ENCODE assay signal across 13 cellular contexts in the genomic region with DNA sequence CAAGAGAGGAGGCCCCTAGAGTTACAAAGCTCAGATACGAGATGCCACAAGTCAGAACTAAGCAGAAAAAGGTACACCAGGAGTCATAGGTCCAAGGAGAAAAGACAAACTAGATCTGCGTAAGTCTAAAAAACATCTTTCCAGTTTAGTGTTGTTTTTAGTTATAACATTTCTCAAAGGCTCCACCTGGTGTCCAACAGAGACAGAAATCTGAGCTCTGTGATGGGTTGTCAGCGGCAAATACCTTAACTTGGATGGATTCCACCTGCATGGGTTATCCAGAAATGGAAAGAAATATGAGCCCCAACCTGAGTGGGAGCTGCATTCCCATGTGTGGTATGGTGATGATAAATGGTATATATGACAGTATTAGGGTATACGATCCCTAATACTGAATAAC.
DNase-seq lines count a peak whose midpoint lies in the region; ATAC-seq, FAIRE-seq and TF ChIP-seq lines count a peak whose summit lies in the region.
"Had no signal": no experiment of that assay in that cellular context is flagged by ENCODE, and none has a peak within 500 bp of the region (broad histone marks: within the 10 kb centered on the region; RNA-seq: fewer than 3 reads in every experiment).

No MANE protein-coding gene starts in this region.

- H4K20me1 ChIP-seq in keratinocyte (ENCODE audit: control insufficient read depth, extremely low read depth, insufficient read depth, low read length) = no peaks in the 10 kb centered on the region

- H3K36me3 Mint-ChIP-seq in stimulated activated naive B cell treated with anti-CD40 and anti-IgM and Interleukin-4, amounts not matched to agents 10 μg/mL and 1 μg/mL and 100 μg/mL, for 72 hours = no peaks in the 10 kb centered on the region
- no peaks in the 10 kb centered on the region for H3K36me3 Mint-ChIP-seq in activated T-cell treated with anti-CD3 and anti-CD28 coated beads, Interleukin-2, amount 50 U/mL, for 4 hours (ENCODE audit: insufficient read depth)
- H3K36me3 Mint-ChIP-seq: naive thymus-derived CD4-positive, alpha-beta T cell had no signal

- H3K9me3 ChIP-seq in keratinocyte (ENCODE audit: control insufficient read depth, low read depth, low read length) = no peaks in the 10 kb centered on the region
- H3K9me3 ChIP-seq: body of pancreas, Peyer's patch, tibial artery had no signal

- H3K9ac ChIP-seq in keratinocyte (ENCODE audit: control insufficient read depth, extremely low read depth, insufficient read depth, low read length) = no peak overlapping the region

- H2AFZ ChIP-seq in keratinocyte (ENCODE audit: control insufficient read depth, low read length) = no peak overlapping the region

- H3K27me3 ChIP-seq in keratinocyte (ENCODE audit: control insufficient read depth, extremely low read depth, insufficient read depth, low read length) = no peaks in the 10 kb centered on the region
- H3K27me3 ChIP-seq: body of pancreas, Peyer's patch, tibial artery had no signal

- dilution Hi-C loops in keratinocyte (cut with MboI; ENCODE audit: extremely low pct_ligation_motif_present, low sequenced_read_pairs) = loop anchor here (25.0 kb wide), 1 partner anchor 233 kb away; the partner anchor contains the start of gene CHRM5

- H3K4me1 ChIP-seq in keratinocyte (ENCODE audit: control insufficient read depth, extremely low read depth, insufficient read depth, low read length) = no peaks in the 10 kb centered on the region
- H3K4me1 ChIP-seq: body of pancreas, Peyer's patch, tibial artery had no signal

- no peak overlapping the region for H3K4me3 Mint-ChIP-seq in stimulated activated naive B cell treated with anti-CD40 and anti-IgM and Interleukin-4, amounts not matched to agents 10 μg/mL and 1 μg/mL and 100 μg/mL, for 72 hours
- H3K4me3 Mint-ChIP-seq in activated T-cell treated with anti-CD3 and anti-CD28 coated beads, Interleukin-2, amount 50 U/mL, for 4 hours = no peak overlapping the region
- H3K4me3 Mint-ChIP-seq: naive thymus-derived CD4-positive, alpha-beta T cell had no signal

- H3K4me1 Mint-ChIP-seq in stimulated activated naive B cell treated with anti-CD40 and anti-IgM and Interleukin-4, amounts not matched to agents 10 μg/mL and 1 μg/mL and 100 μg/mL, for 72 hours = no peaks in the 10 kb centered on the region
- no peaks in the 10 kb centered on the region for H3K4me1 Mint-ChIP-seq in activated T-cell treated with anti-CD3 and anti-CD28 coated beads, Interleukin-2, amount 50 U/mL, for 4 hours (ENCODE audit: low read depth)

- peak; percentile 69 for FAIRE-seq in keratinocyte (lab: Jason Lieb, UNC)

- no peak overlapping the region for H3K27ac ChIP-seq in C4-2B
- no peak overlapping the region for H3K27ac ChIP-seq in VCaP
- no peak overlapping the region for H3K27ac ChIP-seq in keratinocyte (ENCODE audit: control insufficient read depth, insufficient read depth, low read length)
- H3K27ac ChIP-seq: body of pancreas, Peyer's patch, tibial artery had no signal

- H3K27me3 Mint-ChIP-seq in stimulated activated naive B cell treated with anti-CD40 and anti-IgM and Interleukin-4, amounts not matched to agents 10 μg/mL and 1 μg/mL and 100 μg/mL, for 72 hours = peaks cover 0 to 4% of the 10 kb centered on the region in 2 donors
- H3K27me3 Mint-ChIP-seq in activated T-cell treated with anti-CD3 and anti-CD28 coated beads, Interleukin-2, amount 50 U/mL, for 4 hours (ENCODE audit: low read depth) = peaks cover 4% of the 10 kb centered on the region

- H3K27ac Mint-ChIP-seq in stimulated activated naive B cell treated with anti-CD40 and anti-IgM and Interleukin-4, amounts not matched to agents 10 μg/mL and 1 μg/mL and 100 μg/mL, for 72 hours = no peak overlapping the region
- H3K27ac Mint-ChIP-seq: naive thymus-derived CD4-positive, alpha-beta T cell had no signal

- ATAC-seq in stimulated activated naive B cell treated with anti-CD40 and anti-IgM and Interleukin-4, amounts not matched to agents 10 μg/mL and 1 μg/mL and 100 μg/mL, for 72 hours (replicated peaks) = no peak
- no peak for ATAC-seq in activated T-cell treated with anti-CD3 and anti-CD28 coated beads, Interleukin-2, amount 50 U/mL, for 4 hours
- ATAC-seq: body of pancreas; naive thymus-derived CD4-positive, alpha-beta T cell had no signal

- H3K9me3 Mint-ChIP-seq in stimulated activated naive B cell treated with anti-CD40 and anti-IgM and Interleukin-4, amounts not matched to agents 10 μg/mL and 1 μg/mL and 100 μg/mL, for 72 hours = no peaks in the 10 kb centered on the region
- no peaks in the 10 kb centered on the region for H3K9me3 Mint-ChIP-seq in activated T-cell treated with anti-CD3 and anti-CD28 coated beads, Interleukin-2, amount 50 U/mL, for 4 hours
- H3K9me3 Mint-ChIP-seq: naive thymus-derived CD4-positive, alpha-beta T cell had no signal

- H3K4me3 ChIP-seq in keratinocyte (ENCODE audit: control insufficient read depth in 2 of 3, extremely low read depth in 1 of 3, insufficient read depth in 2 of 3, low read depth in 1 of 3, low read length in 3 of 3) = no peak overlapping the region
- H3K4me3 ChIP-seq: body of pancreas, Peyer's patch, tibial artery had no signal

- no peak for DNase-seq in keratinocyte (ENCODE audit: low read depth, low spot score)
- DNase-seq in stimulated activated naive B cell treated with anti-CD40 and anti-IgM and Interleukin-4, amounts not matched to agents 10 μg/mL and 1 μg/mL and 100 μg/mL, for 72 hours = no peak
- no peak for DNase-seq in activated effector memory CD4-positive, alpha-beta T cell treated with Interleukin-2 at 50 U/mL for 16 hours
- DNase-seq in activated T-cell treated with anti-CD3 and anti-CD28 coated beads, Interleukin-2, amount 50 U/mL, for 4 hours = no peak
- no peak for DNase-seq in activated T-cell treated with anti-CD3 and anti-CD28 coated beads for 4 hours
- DNase-seq: activated CD4-positive, alpha-beta T cell treated with anti-CD3 and anti-CD28 coated beads, Interleukin-2, amount 50 U/mL, for 4 hours; body of pancreas; naive thymus-derived CD4-positive, alpha-beta T cell; Peyer's patch; tibial artery had no signal

- H3K79me2 ChIP-seq in keratinocyte (ENCODE audit: control insufficient read depth, insufficient read depth, low read length) = no peaks in the 10 kb centered on the region

- H3K36me3 ChIP-seq in keratinocyte (ENCODE audit: control insufficient read depth in 2 of 2, extremely low read depth in 1 of 2, insufficient read depth in 2 of 2, low read length in 2 of 2) = no peaks in the 10 kb centered on the region
- H3K36me3 ChIP-seq: Peyer's patch had no signal

- peak; percentile 61 for TF ChIP-seq CTCF in C4-2B (conservative IDR thresholded peaks at IDR 0.05)
- TF ChIP-seq CTCF in LNCAP (IDR thresholded peaks at IDR 0.05) = peak; percentile 56; the same call in 1 of the 2 replicates
- TF ChIP-seq CTCF in VCaP (conservative IDR thresholded peaks at IDR 0.05) = peak; percentile 64
- peak; percentile 38 to 55 (median 43) for TF ChIP-seq CTCF in keratinocyte (optimal IDR thresholded peaks at IDR 0.05 in 1 of 3, IDR thresholded peaks at IDR 0.05 in 1 of 3, conservative IDR thresholded peaks at IDR 0.05 in 1 of 3; ENCODE audit: extremely low read depth in 1 of 3, insufficient read depth in 2 of 3, low read length in 3 of 3)

- no peak overlapping the region for H3K4me2 ChIP-seq in keratinocyte (ENCODE audit: control insufficient read depth, extremely low read depth, insufficient read depth, low read depth, low read length)

- H3K9me1 ChIP-seq in keratinocyte (ENCODE audit: control insufficient read depth, extremely low read depth, insufficient read depth, low read length) = no peaks in the 10 kb centered on the region
